In genomic region chr19:42352216-42352892, GRCh38 we compare ENCODE assay signal across 12 cellular contexts. TPM values are rescaled to one million over a fixed set of nuclear protein-coding genes. Genes with fewer than 3 reads are reported as not detected.
DNase-seq lines count a peak whose midpoint lies in the region; ATAC-seq, FAIRE-seq and TF ChIP-seq lines count a peak whose summit lies in the region.
"Had no signal": no experiment of that assay in that cellular context is flagged by ENCODE, and none has a peak within 500 bp of the region (broad histone marks: within the 10 kb centered on the region; RNA-seq: fewer than 3 reads in every experiment).

No MANE protein-coding gene starts in this region.

- TF ChIP-seq POLR2A in H1 (IDR thresholded peaks at IDR 0.05; ENCODE audit: control extremely low read depth in 1 of 2, low read depth in 2 of 2, low read length in 2 of 2): no peak

- H3K79me2 ChIP-seq in H1 (ENCODE audit: control insufficient read depth in 1 of 2, insufficient read depth in 2 of 2, low read length in 2 of 2): no peaks in the 10 kb centered on the region

- H2BK12ac ChIP-seq in H1 (ENCODE audit: low read depth, low read length): no peak overlapping the region

- no peaks in the 10 kb centered on the region for H3K79me1 ChIP-seq in H1 (ENCODE audit: low read depth, low read length)

- H3K4me1 ChIP-seq in H1 (replicated peaks in 1 of 4; ENCODE audit: control insufficient read depth in 3 of 4, insufficient read depth in 4 of 4, low read length in 3 of 4): no peaks in the 10 kb centered on the region
- H3K4me1 ChIP-seq in effector memory CD4-positive, alpha-beta T cell (ENCODE audit: control insufficient read depth, insufficient read depth, low read length, poor library complexity, severe bottlenecking): no peaks in the 10 kb centered on the region

- DNase-seq in Right ventricle myocardium inferior (ENCODE audit: missing footprints): peak; percentile 11
- DNase-seq in left cardiac atrium: no peak
- DNase-seq in NCI-H2227 treated with DMSO at 0.1 percent for 48 hours (lab: John Stamatoyannopoulos, UW): peak; percentile 95
- DNase-seq in H1 (ENCODE audit: low read depth in 1 of 2, low spot score in 2 of 2): no peak
- peak; percentile 79 for DNase-seq in superior temporal gyrus (ENCODE audit: extremely low spot score)
- no peak for DNase-seq in sciatic nerve (ENCODE audit: low spot score)
- DNase-seq in effector memory CD4-positive, alpha-beta T cell: no peak
- DNase-seq: activated gamma-delta T cell, SIG-M5 had no signal

- H3K4me2 ChIP-seq in H1 (ENCODE audit: insufficient read depth in 1 of 2, low read depth in 2 of 2, low read length in 2 of 2): no peak overlapping the region

- H3K27me3 ChIP-seq in H1 (replicated peaks in 1 of 4; ENCODE audit: control insufficient read depth in 3 of 4, extremely low read depth in 1 of 4, insufficient read depth in 3 of 4, low read length in 3 of 4): no peaks in the 10 kb centered on the region
- H3K27me3 ChIP-seq in effector memory CD4-positive, alpha-beta T cell (replicated peaks; ENCODE audit: control insufficient read depth, insufficient read depth, low read length, poor library complexity, severe bottlenecking): no peaks in the 10 kb centered on the region

- no peak for TF ChIP-seq EP300 in H1 (IDR thresholded peaks at IDR 0.05; ENCODE audit: borderline replicate concordance in 1 of 2, low read depth in 2 of 2, low read length in 2 of 2)

- no peak overlapping the region for H3K9ac ChIP-seq in H1 (replicated peaks in 1 of 4; ENCODE audit: extremely low read depth in 1 of 4, low read depth in 3 of 4, low read length in 3 of 4)

- H3K9me3 ChIP-seq in H1 (ENCODE audit: insufficient read depth in 2 of 2, low read depth in 1 of 2, low read length in 1 of 2): no peaks in the 10 kb centered on the region
- H3K9me3 ChIP-seq in effector memory CD4-positive, alpha-beta T cell (ENCODE audit: control insufficient read depth, low read length): no peaks in the 10 kb centered on the region

- H4K5ac ChIP-seq in H1 (ENCODE audit: insufficient read length, low read depth, low read length): no peak overlapping the region

- H4K20me1 ChIP-seq in H1 (replicated peaks in 1 of 2; ENCODE audit: control insufficient read depth in 1 of 2, insufficient read depth in 2 of 2, low read length in 2 of 2): peaks cover 1 to 2% of the 10 kb centered on the region in 2 experiments

- H3K27ac ChIP-seq in H1 (ENCODE audit: low read depth, low read length): 0 out of 2 replicates have a peak overlapping the region, but pooled peaks have one; percentile 10
- no peak overlapping the region for H3K27ac ChIP-seq in effector memory CD4-positive, alpha-beta T cell (ENCODE audit: insufficient read depth, low read length, poor library complexity, severe bottlenecking)

- no peak overlapping the region for H3K18ac ChIP-seq in H1 (ENCODE audit: extremely low read depth, low read length)

- H3K23me2 ChIP-seq in H1 (ENCODE audit: low read depth, low read length): no peaks in the 10 kb centered on the region

- H4K91ac ChIP-seq in H1 (replicated peaks; ENCODE audit: insufficient read length, low read length): no peak overlapping the region

- no peak overlapping the region for H3K4ac ChIP-seq in H1 (replicated peaks; ENCODE audit: insufficient read length, low read depth, low read length)

- intact Hi-C loops in Right ventricle myocardium inferior (cut with DNase I): no loop called here
- intact Hi-C loops in left cardiac atrium (cut with DNase I): no loop called here
- intact Hi-C loops in sciatic nerve (cut with DNase I): no loop called here

- POLR2A ChIA-PET in H1 (lab: Charles Lee; ENCODE audit: partially characterized antibody): no interaction called here

- no peak overlapping the region for H2BK20ac ChIP-seq in H1 (ENCODE audit: low read length)

- H2BK5ac ChIP-seq in H1 (ENCODE audit: low read depth, low read length): no peak overlapping the region; the same call in 1 of the 2 replicates

- H3K14ac ChIP-seq in H1 (ENCODE audit: insufficient read length): no peak overlapping the region

- H2AFZ ChIP-seq in H1 (ENCODE audit: low read length): no peak overlapping the region

- H3K36me3 ChIP-seq in H1 (ENCODE audit: control insufficient read depth in 2 of 4, insufficient read depth in 4 of 4, low read length in 3 of 4): peaks cover 0 to 9% (median 3%) of the 10 kb centered on the region in 4 experiments; a peak in 4 of 8 replicates
- no peaks in the 10 kb centered on the region for H3K36me3 ChIP-seq in effector memory CD4-positive, alpha-beta T cell (ENCODE audit: control insufficient read depth, insufficient read depth, low read length)

- CTCF ChIA-PET in H1 (lab: Charles Lee; ENCODE audit: partially characterized antibody): interaction anchor here (0.6 to 3.8 kb wide), 2 partner anchors 7 to 9 kb away, joined by 3 to 36 read pairs; no protein-coding TSS in a partner anchor

- H4K8ac ChIP-seq in H1 (ENCODE audit: extremely low read depth, insufficient read depth, low read length): no peak overlapping the region

- H2BK15ac ChIP-seq in H1 (ENCODE audit: low read length): no peak overlapping the region

- TF ChIP-seq RAD21 in H1 (IDR thresholded peaks at IDR 0.05 in 1 of 2, conservative IDR thresholded peaks at IDR 0.05 in 1 of 2; ENCODE audit: low read depth in 2 of 2, low read length in 2 of 2): no peak

- H3K56ac ChIP-seq in H1 (replicated peaks; ENCODE audit: insufficient read length, low read depth, low read length): no peak overlapping the region

- ATAC-seq in Right ventricle myocardium inferior: no peak
- ATAC-seq in left cardiac atrium: no peak
- ATAC-seq in sciatic nerve: no peak
- ATAC-seq in HG03521 (IDR thresholded peaks at IDR 0.05; ENCODE audit: unreplicated experiment): no peak

- WGBS in H1 (ENCODE audit: extremely low coverage in 1 of 2, insufficient coverage in 1 of 2, insufficient read length in 1 of 2, insufficient replicate concordance in 2 of 2, low coverage in 1 of 2, low lambda C conversion rate in 2 of 2, missing lambda C conversion rate in 1 of 2), 2 experiments: 94% methylated on average over 19 of the region's 20 CpGs; no CpG with 5 or more reads in 1 of the 2 experiments

- no peak for TF ChIP-seq CTCF in H1 (IDR thresholded peaks at IDR 0.05; ENCODE audit: control extremely low read depth in 1 of 3, insufficient read depth in 1 of 3, low read depth in 1 of 3, low read length in 3 of 3)

- no peak overlapping the region for H2BK120ac ChIP-seq in H1 (replicated peaks; ENCODE audit: low read depth, low read length)

- no peak for FAIRE-seq in H1 (lab: Jason Lieb, UNC)
- FAIRE-seq: D721Med had no signal

- no peak overlapping the region for H2AK5ac ChIP-seq in H1 (ENCODE audit: low read depth, low read length)

- H3K23ac ChIP-seq in H1 (ENCODE audit: insufficient read length): no peak overlapping the region

- H3K4me3 ChIP-seq in H1 (ENCODE audit: extremely low read depth in 1 of 4, insufficient read depth in 2 of 4, low read depth in 3 of 4, low read length in 4 of 4): no peak overlapping the region
- H3K4me3 ChIP-seq in effector memory CD4-positive, alpha-beta T cell (ENCODE audit: insufficient read depth, low read depth, low read length, poor library complexity, severe bottlenecking): no peak overlapping the region

RNA-seq across cellular contexts. Expression of gene MEGF8, which starts 26.9 kb away (rescaled TPM):
- total RNA-seq in Right ventricle myocardium inferior (32.6 TPM), left cardiac atrium (10 to 100 TPM; 28.2 to 29.5 TPM), sciatic nerve (35.1 TPM)
- 22.3 and 23.7 TPM in 2 replicates for total RNA-seq in H1 (2021; fragmentation: NEBNext Ultra II Directional; extraction: Animal tissue kit (Norgen Biotek cat#: 25700))
- polyA plus RNA-seq in H1 (2011; rRNA removed): 13.0 and 22.9 TPM in 2 replicates
- polyA plus RNA-seq in H1 (2011; cell fraction: cytosol; rRNA removed): 14.4 TPM
- 36.3 TPM for polyA plus RNA-seq in H1 (2011; cell fraction: nucleus; rRNA removed)
- 19.5 to 28.0 TPM (median 24.5 TPM) in 4 replicates for polyA plus RNA-seq in H1 (2012, experiment 1 of 2)
- 17.4 TPM for polyA plus RNA-seq in H1 (2012, experiment 2 of 2)
- polyA plus RNA-seq in H1 (2013, experiment 1 of 2): 25.0 TPM
- 20.5 TPM for polyA plus RNA-seq in H1 (2013, experiment 2 of 2)
- 12.0 and 12.8 TPM in 2 replicates for polyA minus RNA-seq in H1 (2011; rRNA and poly(A)+ RNA removed)
- 27.8 TPM for polyA minus RNA-seq in H1 (2011; cell fraction: cytosol; rRNA and poly(A)+ RNA removed)
- polyA minus RNA-seq in H1 (2011; cell fraction: nucleus; rRNA and poly(A)+ RNA removed): 24.9 TPM

RNA-seq across cellular contexts. Expression of gene CNFN, which starts 37.7 kb away (rescaled TPM):
- total RNA-seq in Right ventricle myocardium inferior (0.87 TPM), left cardiac atrium (under 1 TPM in 1 of 2 donors, not detected in 1; 0.97 TPM), sciatic nerve (0.76 TPM)
- total RNA-seq in H1 (2021; fragmentation: NEBNext Ultra II Directional; extraction: Animal tissue kit (Norgen Biotek cat#: 25700)): 8.9 and 12.6 TPM in 2 replicates
- polyA plus RNA-seq in H1 (2011; rRNA removed): 31.5 and 54.3 TPM in 2 replicates
- 22.7 TPM for polyA plus RNA-seq in H1 (2011; cell fraction: cytosol; rRNA removed)
- polyA plus RNA-seq in H1 (2011; cell fraction: nucleus; rRNA removed): 26.0 TPM
- 9.3 to 41.6 TPM (median 27.4 TPM) in 4 replicates for polyA plus RNA-seq in H1 (2012, experiment 1 of 2)
- polyA plus RNA-seq in H1 (2012, experiment 2 of 2): 6.6 TPM
- polyA plus RNA-seq in H1 (2013, experiment 1 of 2): 39.2 TPM
- 41.9 TPM for polyA plus RNA-seq in H1 (2013, experiment 2 of 2)
- polyA minus RNA-seq in H1 (2011; rRNA and poly(A)+ RNA removed): 3.0 TPM in 2 replicates
- 7.1 TPM for polyA minus RNA-seq in H1 (2011; cell fraction: cytosol; rRNA and poly(A)+ RNA removed)
- polyA minus RNA-seq in H1 (2011; cell fraction: nucleus; rRNA and poly(A)+ RNA removed): 4.8 TPM
- total RNA-seq: fibroblast of lung had no signal
- polyA plus RNA-seq: fibroblast of lung had no signal

RNA-seq across cellular contexts. Expression of gene TMEM145, which starts 39.2 kb away (rescaled TPM):
- total RNA-seq in Right ventricle myocardium inferior: 0.16 TPM
- 1 to 10 TPM in 1 of 2 donors, under 1 TPM in 1; 0.50 to 1.4 TPM for total RNA-seq in left cardiac atrium
- total RNA-seq in H1 (2021; fragmentation: NEBNext Ultra II Directional; extraction: Animal tissue kit (Norgen Biotek cat#: 25700)): 4.7 and 5.0 TPM in 2 replicates
- 2.3 and 4.5 TPM in 2 replicates for polyA plus RNA-seq in H1 (2011; rRNA removed)
- polyA plus RNA-seq in H1 (2011; cell fraction: cytosol; rRNA removed): 2.1 TPM
- 19.4 TPM for polyA plus RNA-seq in H1 (2011; cell fraction: nucleus; rRNA removed)
- 7.2 to 10.4 TPM (median 8.4 TPM) in 4 replicates for polyA plus RNA-seq in H1 (2012, experiment 1 of 2)
- polyA plus RNA-seq in H1 (2012, experiment 2 of 2): 6.6 TPM
- 6.3 TPM for polyA plus RNA-seq in H1 (2013, experiment 1 of 2)
- polyA plus RNA-seq in H1 (2013, experiment 2 of 2): 5.4 TPM
- polyA minus RNA-seq in H1 (2011; rRNA and poly(A)+ RNA removed): 7.5 and 11.1 TPM in 2 replicates
- 3.3 TPM for polyA minus RNA-seq in H1 (2011; cell fraction: cytosol; rRNA and poly(A)+ RNA removed)
- polyA minus RNA-seq in H1 (2011; cell fraction: nucleus; rRNA and poly(A)+ RNA removed): 8.0 TPM
- total RNA-seq in sciatic nerve: not detected

RNA-seq across cellular contexts. Expression of gene PAFAH1B3, which starts 49.9 kb away (rescaled TPM):
- 3.7 TPM for total RNA-seq in Right ventricle myocardium inferior
- 1 to 10 TPM; 4.1 to 6.2 TPM for total RNA-seq in left cardiac atrium
- 124 and 132 TPM in 2 replicates for total RNA-seq in H1 (2021; fragmentation: NEBNext Ultra II Directional; extraction: Animal tissue kit (Norgen Biotek cat#: 25700))
- polyA plus RNA-seq in H1 (2011; rRNA removed): 248 and 294 TPM in 2 replicates
- 171 TPM for polyA plus RNA-seq in H1 (2011; cell fraction: cytosol; rRNA removed)
- polyA plus RNA-seq in H1 (2011; cell fraction: nucleus; rRNA removed): 201 TPM
- 95.5 to 156 TPM (median 148 TPM) in 4 replicates for polyA plus RNA-seq in H1 (2012, experiment 1 of 2)
- 202 TPM for polyA plus RNA-seq in H1 (2012, experiment 2 of 2)
- 109 TPM for polyA plus RNA-seq in H1 (2013, experiment 1 of 2)
- polyA plus RNA-seq in H1 (2013, experiment 2 of 2): 108 TPM
- 61.2 and 78.8 TPM in 2 replicates for polyA minus RNA-seq in H1 (2011; rRNA and poly(A)+ RNA removed)
- polyA minus RNA-seq in H1 (2011; cell fraction: cytosol; rRNA and poly(A)+ RNA removed): 60.3 TPM
- polyA minus RNA-seq in H1 (2011; cell fraction: nucleus; rRNA and poly(A)+ RNA removed): 52.6 TPM
- total RNA-seq in sciatic nerve: 7.4 TPM

RNA-seq across cellular contexts. Expression of gene PRR19, which starts 50.4 kb away (rescaled TPM):
- total RNA-seq in Right ventricle myocardium inferior (0.51 TPM), left cardiac atrium (under 1 TPM; 0.12 to 0.16 TPM), sciatic nerve (0.45 TPM)
- total RNA-seq in H1 (2021; fragmentation: NEBNext Ultra II Directional; extraction: Animal tissue kit (Norgen Biotek cat#: 25700)): 6.7 and 7.2 TPM in 2 replicates
- polyA plus RNA-seq in H1 (2011; rRNA removed): 7.5 and 8.9 TPM in 2 replicates
- polyA plus RNA-seq in H1 (2011; cell fraction: cytosol; rRNA removed): 5.1 TPM
- polyA plus RNA-seq in H1 (2011; cell fraction: nucleus; rRNA removed): 5.0 TPM
- polyA plus RNA-seq in H1 (2012, experiment 1 of 2): 4.3 to 7.1 TPM (median 6.5 TPM) in 4 replicates
- 8.1 TPM for polyA plus RNA-seq in H1 (2012, experiment 2 of 2)
- polyA plus RNA-seq in H1 (2013, experiment 1 of 2): 4.9 TPM
- 4.5 TPM for polyA plus RNA-seq in H1 (2013, experiment 2 of 2)
- polyA minus RNA-seq in H1 (2011; rRNA and poly(A)+ RNA removed): 1.9 and 2.0 TPM in 2 replicates
- polyA minus RNA-seq in H1 (2011; cell fraction: cytosol; rRNA and poly(A)+ RNA removed): 4.7 TPM
- polyA minus RNA-seq in H1 (2011; cell fraction: nucleus; rRNA and poly(A)+ RNA removed): 2.0 TPM

Comparison
In these comparisons a context has a peak if more than half of its experiments do, and no peak if none do; other contexts are left out.
1. DNase-seq: peak in Right ventricle myocardium inferior (single experiment), NCI-H2227 treated with DMSO at 0.1 percent for 48 hours (single experiment) and superior temporal gyrus (single experiment); none in left cardiac atrium (single experiment), H1 (0 of 2), sciatic nerve (single experiment) and effector memory CD4-positive, alpha-beta T cell (0 of 3).